ENCODE assay signal across 3 cellular contexts in the genomic region with DNA sequence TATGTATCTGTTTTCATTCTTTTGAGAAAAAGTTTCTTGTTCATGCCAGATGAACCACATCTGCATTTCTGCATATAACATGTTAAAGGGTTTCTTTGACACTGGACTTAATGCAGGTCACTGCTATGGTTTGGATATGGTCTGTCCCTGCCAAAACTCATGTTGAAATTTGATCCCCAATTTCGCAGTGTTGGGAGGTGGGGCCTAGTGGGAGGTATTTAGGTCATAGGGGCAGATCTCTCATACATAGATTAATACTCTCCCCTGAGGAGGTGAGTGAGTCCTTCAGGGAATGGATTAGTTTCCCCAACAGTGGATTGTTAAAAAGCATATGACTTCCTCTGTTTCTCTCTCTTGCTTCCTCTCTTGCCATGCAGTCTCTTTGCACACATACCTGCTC.
TF ChIP-seq lines count a peak whose summit lies in the region.

No MANE protein-coding gene starts in this region.

TF ChIP-seq in liver, 16 proteins besides CTCF, POLR2A, EP300 and RAD21:
- no peak for TF ChIP-seq TAF1 (conservative IDR thresholded peaks at IDR 0.05)
- no peak for TF ChIP-seq GABPA (IDR thresholded peaks at IDR 0.05 in 1 of 2, conservative IDR thresholded peaks at IDR 0.05 in 1 of 2)
- TF ChIP-seq RXRA (IDR thresholded peaks at IDR 0.05): peak in 1 of 2 donors; percentile 25
- peak; percentile 32 for TF ChIP-seq SP1 (IDR thresholded peaks at IDR 0.05)

TF ChIP-seq in HepG2, 621 proteins besides CTCF, POLR2A, EP300 and RAD21:
- TF ChIP-seq NFE2L1 (CRISPR knock-in tag; IDR thresholded peaks at IDR 0.05; ENCODE audit: borderline replicate concordance) (no peak), KDM6A (CRISPR knock-in tag; IDR thresholded peaks at IDR 0.05; ENCODE audit: low read depth) (no peak), ZKSCAN8 (CRISPR knock-in tag; IDR thresholded peaks at IDR 0.05; ENCODE audit: borderline replicate concordance) (no peak), SIN3A (IDR thresholded peaks at IDR 0.05; ENCODE audit: borderline replicate concordance, low read depth, low read length) (no peak), KDM5B (CRISPR knock-in tag; IDR thresholded peaks at IDR 0.05; ENCODE audit: borderline replicate concordance) (no peak), ZNF629 (CRISPR knock-in tag; conservative IDR thresholded peaks at IDR 0.05) (no peak), RBAK (CRISPR knock-in tag; IDR thresholded peaks at IDR 0.05) (no peak), HNRNPL (IDR thresholded peaks at IDR 0.05; ENCODE audit: low read depth, low read length) (no peak), RXRA (CRISPR knock-in tag; IDR thresholded peaks at IDR 0.05) (no peak), U2AF2 (IDR thresholded peaks at IDR 0.05; ENCODE audit: low read depth, low read length) (no peak), ZNF557 (CRISPR knock-in tag; IDR thresholded peaks at IDR 0.05) (no peak), TFE3 (CRISPR knock-in tag; IDR thresholded peaks at IDR 0.05) (no peak), SNRNP70 (IDR thresholded peaks at IDR 0.05; ENCODE audit: low read depth, low read length) (no peak)
- TF ChIP-seq, protein P1, sequence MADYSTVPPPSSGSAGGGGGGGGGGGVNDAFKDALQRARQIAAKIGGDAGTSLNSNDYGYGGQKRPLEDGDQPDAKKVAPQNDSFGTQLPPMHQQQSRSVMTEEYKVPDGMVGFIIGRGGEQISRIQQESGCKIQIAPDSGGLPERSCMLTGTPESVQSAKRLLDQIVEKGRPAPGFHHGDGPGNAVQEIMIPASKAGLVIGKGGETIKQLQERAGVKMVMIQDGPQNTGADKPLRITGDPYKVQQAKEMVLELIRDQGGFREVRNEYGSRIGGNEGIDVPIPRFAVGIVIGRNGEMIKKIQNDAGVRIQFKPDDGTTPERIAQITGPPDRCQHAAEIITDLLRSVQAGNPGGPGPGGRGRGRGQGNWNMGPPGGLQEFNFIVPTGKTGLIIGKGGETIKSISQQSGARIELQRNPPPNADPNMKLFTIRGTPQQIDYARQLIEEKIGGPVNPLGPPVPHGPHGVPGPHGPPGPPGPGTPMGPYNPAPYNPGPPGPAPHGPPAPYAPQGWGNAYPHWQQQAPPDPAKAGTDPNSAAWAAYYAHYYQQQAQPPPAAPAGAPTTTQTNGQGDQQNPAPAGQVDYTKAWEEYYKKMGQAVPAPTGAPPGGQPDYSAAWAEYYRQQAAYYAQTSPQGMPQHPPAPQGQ (CRISPR knock-in tag; IDR thresholded peaks at IDR 0.05; ENCODE audit: borderline replicate concordance): no peak

TF ChIP-seq in H1, 55 proteins besides CTCF, POLR2A, EP300 and RAD21:
- TF ChIP-seq POU5F1 (IDR thresholded peaks at IDR 0.05; ENCODE audit: low read depth, low read length): no peak
TF ChIP-seq in H1: peak in this region for 0.
